In the genomic region with DNA sequence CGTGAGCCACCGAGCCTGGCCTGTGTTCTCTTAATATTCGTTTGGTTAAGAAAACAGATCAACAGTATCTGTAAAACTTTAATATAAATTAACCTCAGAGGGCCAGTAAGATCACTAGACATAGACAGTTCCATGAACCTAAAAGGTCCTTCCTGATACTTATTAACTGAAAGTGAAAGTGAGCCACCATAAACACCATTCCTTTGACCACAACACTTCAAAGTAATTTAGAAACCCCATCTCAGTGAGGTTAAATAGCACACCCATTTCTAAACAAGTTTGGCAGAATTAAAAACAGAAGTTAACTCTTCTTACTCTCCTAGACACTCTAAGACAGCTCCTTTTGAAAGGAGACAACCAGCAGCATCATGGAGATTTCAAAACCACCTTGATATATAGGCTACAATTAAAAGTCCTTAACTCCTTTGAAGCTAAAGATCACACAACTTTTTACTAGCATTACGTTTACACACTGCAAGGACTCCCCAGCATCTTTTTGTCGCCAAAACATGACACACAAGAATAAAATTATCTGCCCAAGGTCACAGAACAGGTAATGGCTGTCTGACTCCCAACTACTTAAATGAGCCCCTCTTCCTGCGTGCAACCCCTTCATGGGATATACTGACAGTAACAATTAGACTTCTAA, we compare ENCODE assay signal across 8 cellular contexts. TPM values are rescaled to one million over a fixed set of nuclear protein-coding genes. Genes with fewer than 3 reads are reported as not detected.
DNase-seq lines count a peak whose midpoint lies in the region; ATAC-seq and TF ChIP-seq lines count a peak whose summit lies in the region.

No MANE protein-coding gene starts in this region.

- no peaks in the 10 kb centered on the region for H3K9me3 Mint-ChIP-seq in T-helper 1 cell treated with Interleukin-12 subunit alpha and Interleukin-12 subunit beta and Interleukin-4 antibody, amounts not matched to agents 30 μg/mL and 1 μg/mL, for 36 hours

- peaks cover 9% of the 10 kb centered on the region for H3K4me1 ChIP-seq in smooth muscle cell (ENCODE audit: low read depth)

- no peaks in the 10 kb centered on the region for H3K27me3 ChIP-seq in smooth muscle cell (ENCODE audit: low read depth)

- H3K4me3 ChIP-seq in AG09309 (ENCODE audit: control insufficient read depth, low read depth, low read length), result peak overlapping the region; percentile 77
- H3K4me3 ChIP-seq in smooth muscle cell, result peak overlapping the region; percentile 94

- peaks cover 39% of the 10 kb centered on the region for H3K36me3 Mint-ChIP-seq in T-helper 1 cell treated with Interleukin-12 subunit alpha and Interleukin-12 subunit beta and Interleukin-4 antibody, amounts not matched to agents 30 μg/mL and 1 μg/mL, for 36 hours (ENCODE audit: low read depth)

- ATAC-seq in GM21381 (IDR thresholded peaks at IDR 0.05; ENCODE audit: unreplicated experiment), result peak; percentile 29
- ATAC-seq in GM19463 (IDR thresholded peaks at IDR 0.05; ENCODE audit: unreplicated experiment), result no peak

- TF ChIP-seq CTCF in AG09309 (IDR thresholded peaks at IDR 0.05; ENCODE audit: control insufficient read depth, insufficient read depth, low read depth, low read length, missing control alignments), result no peak
- no peak for TF ChIP-seq CTCF in smooth muscle cell (IDR thresholded peaks at IDR 0.05; ENCODE audit: borderline replicate concordance, insufficient read depth, poor library complexity, severe bottlenecking)

- H3K9me3 ChIP-seq in smooth muscle cell (replicated peaks; ENCODE audit: low read depth), result no peaks in the 10 kb centered on the region

- H3K4me1 Mint-ChIP-seq in T-helper 1 cell treated with Interleukin-12 subunit alpha and Interleukin-12 subunit beta and Interleukin-4 antibody, amounts not matched to agents 30 μg/mL and 1 μg/mL, for 36 hours (ENCODE audit: low read depth), result peaks cover 55% of the 10 kb centered on the region

- peaks cover 65% of the 10 kb centered on the region for H4K20me1 ChIP-seq in smooth muscle cell (ENCODE audit: low read depth)

- 71% methylated on average over 6 of the region's 6 CpGs for WGBS in smooth muscle cell (ENCODE audit: low lambda C conversion rate)

- no peak overlapping the region for H3K9ac ChIP-seq in smooth muscle cell (ENCODE audit: low read depth)

- H3K36me3 ChIP-seq in smooth muscle cell (ENCODE audit: low read depth), result no peaks in the 10 kb centered on the region

- no peak overlapping the region for H3K27ac ChIP-seq in smooth muscle cell (ENCODE audit: low read depth)

- DNase-seq in AG09309 (ENCODE audit: low read depth) (no peak), germinal center (ENCODE audit: low spot score) (peak; percentile 38), smooth muscle cell (lab: John Stamatoyannopoulos, UW; ENCODE audit: unreplicated experiment) (no peak), epidermal melanocyte (ENCODE audit: insufficient read length, low spot score) (no peak), NCI-H146 treated with DMSO at 0.1 percent for 48 hours (lab: John Stamatoyannopoulos, UW; ENCODE audit: unreplicated experiment) (no peak)

- H3K4me3 Mint-ChIP-seq in T-helper 1 cell treated with Interleukin-12 subunit alpha and Interleukin-12 subunit beta and Interleukin-4 antibody, amounts not matched to agents 30 μg/mL and 1 μg/mL, for 36 hours, result peak overlapping the region; percentile 92

- peak overlapping the region; percentile 98 for H3K4me2 ChIP-seq in smooth muscle cell

- no peaks in the 10 kb centered on the region for H3K27me3 Mint-ChIP-seq in T-helper 1 cell treated with Interleukin-12 subunit alpha and Interleukin-12 subunit beta and Interleukin-4 antibody, amounts not matched to agents 30 μg/mL and 1 μg/mL, for 36 hours (ENCODE audit: low read depth)

- H3K27ac Mint-ChIP-seq in T-helper 1 cell treated with Interleukin-12 subunit alpha and Interleukin-12 subunit beta and Interleukin-4 antibody, amounts not matched to agents 30 μg/mL and 1 μg/mL, for 36 hours, result peak overlapping the region; percentile 77

- no peaks in the 10 kb centered on the region for H3F3A ChIP-seq in smooth muscle cell (ENCODE audit: low read depth)

- H2AFZ ChIP-seq in smooth muscle cell (ENCODE audit: low read depth), result no peak overlapping the region

- peaks cover 64% of the 10 kb centered on the region for H3K79me2 ChIP-seq in smooth muscle cell (ENCODE audit: low read depth)

RNA-seq across cellular contexts. Expression of gene RNF19B, which starts 2.2 kb away (rescaled TPM):
- total RNA-seq in smooth muscle cell, result 11.2 and 13.5 TPM in 2 replicates
- 12.3 and 13.8 TPM in 2 replicates for polyA plus RNA-seq in smooth muscle cell
